9 cellular contexts compared by ENCODE assay signal in the genomic region with DNA sequence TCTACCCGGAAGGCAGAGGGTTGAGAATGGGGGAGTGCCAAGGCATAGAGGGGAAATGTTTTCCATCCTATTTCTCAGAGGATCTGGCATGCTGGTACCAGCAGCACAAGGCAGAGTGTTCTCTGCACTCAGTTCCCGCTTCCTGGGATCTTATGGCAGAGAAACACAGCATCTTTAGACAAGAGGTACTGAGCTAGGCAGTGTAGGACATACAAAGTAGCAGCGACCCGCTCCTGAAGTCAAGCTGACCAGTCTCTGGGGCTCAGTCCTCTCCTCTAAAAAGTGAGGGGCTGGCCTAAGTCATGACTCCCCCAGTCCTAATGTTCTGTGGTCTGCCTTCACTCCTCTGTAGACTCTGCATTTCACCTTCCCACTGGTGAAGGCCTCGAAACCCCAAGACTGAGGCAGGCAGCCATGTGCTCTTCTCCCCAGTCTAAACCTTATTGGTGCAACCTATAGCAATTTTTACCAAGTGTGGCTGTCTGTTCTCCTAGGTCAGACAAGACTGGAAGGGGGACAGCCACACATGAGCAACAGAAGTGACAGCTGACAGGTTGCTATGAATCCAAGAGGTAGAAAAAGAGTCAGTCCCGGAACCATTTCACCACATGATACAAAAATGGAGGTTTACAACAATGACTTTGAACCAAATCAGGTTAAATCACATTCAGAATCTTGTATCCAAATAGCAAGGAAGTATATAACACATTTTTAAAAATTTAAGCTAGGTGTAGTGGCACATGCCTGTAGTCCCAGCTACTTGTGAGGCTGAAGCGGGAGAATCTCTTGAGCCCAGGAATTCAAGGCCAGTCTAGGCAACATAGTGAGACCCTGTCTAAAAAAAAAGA.
A peak's percentile ranks its signal among the peaks of the same experiment; 100 is the strongest.
DNase-seq lines count a peak whose midpoint lies in the region; ATAC-seq and TF ChIP-seq lines count a peak whose summit lies in the region.
"Had no signal": no experiment of that assay in that cellular context is flagged by ENCODE, and none has a peak within 500 bp of the region (broad histone marks: within the 10 kb centered on the region; RNA-seq: fewer than 3 reads in every experiment).

No MANE protein-coding gene starts in this region.

- peak overlapping the region; percentile 97 for H3K4me2 ChIP-seq in OCI-LY1 (ENCODE audit: low read length)

- H3K79me2 ChIP-seq in OCI-LY1 (ENCODE audit: insufficient read depth, low read length): peaks cover 11% of the 10 kb centered on the region

- TF ChIP-seq POLR2A in erythroblast (IDR thresholded peaks at IDR 0.05; ENCODE audit: low read length): peak; percentile 42

- no peaks in the 10 kb centered on the region for H4K20me1 ChIP-seq in OCI-LY1 (ENCODE audit: insufficient read depth, low read length)

- in situ Hi-C loops in GM13977 (cut with MboI; ENCODE audit: low pct_unique_long_range_greater_than_20kb, low sequenced_read_pairs, unreplicated experiment): no loop called here

- DNase-seq in erythroblast (lab: John Stamatoyannopoulos, UW) (peak in 1 of 2 experiments; percentile 56), GM13977 (ENCODE audit: low spot score) (no peak), WERI-Rb-1 (no peak)

- H3K9ac ChIP-seq in OCI-LY1 (ENCODE audit: low read length): peak overlapping the region; percentile 95

- H3F3A ChIP-seq in OCI-LY1 (ENCODE audit: insufficient read depth, low read length): peaks cover 4% of the 10 kb centered on the region; the same call in 1 of the 2 replicates

- TF ChIP-seq CTCF in GM12875 (IDR thresholded peaks at IDR 0.05; ENCODE audit: borderline replicate concordance, insufficient read depth, low read depth, low read length): no peak
- TF ChIP-seq CTCF in OCI-LY1 (IDR thresholded peaks at IDR 0.05; ENCODE audit: low read length): no peak
- TF ChIP-seq CTCF in GM13977 (IDR thresholded peaks at IDR 0.05; ENCODE audit: extremely low read depth, insufficient read depth, missing control alignments): no peak
- no peak for TF ChIP-seq CTCF in WERI-Rb-1 (IDR thresholded peaks at IDR 0.05; ENCODE audit: low read depth, low read length)

- ATAC-seq in HG03097 (IDR thresholded peaks at IDR 0.05; ENCODE audit: low FRiP score, unreplicated experiment): no peak
- ATAC-seq: body of pancreas had no signal

- H3K27ac ChIP-seq in OCI-LY1 (ENCODE audit: low read depth, low read length, poor library complexity, severe bottlenecking) (peak overlapping the region; percentile 99), skin epidermis (peak overlapping the region; percentile 27 to 99 (median 93)), WERI-Rb-1 (no peak overlapping the region)

- H3K9me3 ChIP-seq in OCI-LY1 (ENCODE audit: low read length) (no peaks in the 10 kb centered on the region), WERI-Rb-1 (ENCODE audit: severe bottlenecking) (no peaks in the 10 kb centered on the region)
- H3K9me3 ChIP-seq: body of pancreas, SJCRH30 had no signal

- H3K27me3 ChIP-seq in OCI-LY1 (ENCODE audit: insufficient read depth, low read length) (no peaks in the 10 kb centered on the region), WERI-Rb-1 (ENCODE audit: insufficient read depth, low read depth, severe bottlenecking) (no peaks in the 10 kb centered on the region)
- H3K27me3 ChIP-seq: body of pancreas, SJCRH30 had no signal

- peaks cover 33% of the 10 kb centered on the region for H3K36me3 ChIP-seq in OCI-LY1 (ENCODE audit: insufficient read depth, low read length)
- peaks cover 16% of the 10 kb centered on the region for H3K36me3 ChIP-seq in WERI-Rb-1
- H3K36me3 ChIP-seq: SJCRH30 had no signal

- H2AFZ ChIP-seq in OCI-LY1 (ENCODE audit: low read length): no peak overlapping the region

- H3K4me1 ChIP-seq in OCI-LY1 (ENCODE audit: insufficient read depth, low read length, severe bottlenecking): peaks cover 98% of the 10 kb centered on the region
- H3K4me1 ChIP-seq: body of pancreas had no signal

- H3K9me2 ChIP-seq in OCI-LY1 (ENCODE audit: low read depth, low read length): no peaks in the 10 kb centered on the region

- peak overlapping the region; percentile 72 for H3K4me3 ChIP-seq in GM12875 (ENCODE audit: low read depth, low read length)
- H3K4me3 ChIP-seq in OCI-LY1 (ENCODE audit: low read depth, low read length, poor library complexity, severe bottlenecking): peak overlapping the region; percentile 99
- H3K4me3 ChIP-seq in skin epidermis: peak overlapping the region in 5 of 7 experiments; percentile 12 to 31 (median 23)
- H3K4me3 ChIP-seq in WERI-Rb-1 (ENCODE audit: low read depth, low read length): no peak overlapping the region
- H3K4me3 ChIP-seq: body of pancreas had no signal
